1 cellular context compared by ENCODE assay signal in genomic region chr17:81332118-81332834, GRCh38.
TF ChIP-seq lines count a peak whose summit lies in the region.

No MANE protein-coding gene starts in this region.

TF ChIP-seq in HepG2, 621 proteins besides CTCF, POLR2A, EP300 and RAD21 (continued from another document):
- TF ChIP-seq ELK4 (CRISPR knock-in tag; IDR thresholded peaks at IDR 0.05; ENCODE audit: borderline replicate concordance) (no peak), ZNF792 (CRISPR knock-in tag; IDR thresholded peaks at IDR 0.05) (no peak), ZNF513 (CRISPR knock-in tag; conservative IDR thresholded peaks at IDR 0.05) (no peak), KAT2B (IDR thresholded peaks at IDR 0.05; ENCODE audit: borderline replicate concordance, low read depth, low read length) (0 out of 2 replicates have a peak, but pooled peaks have one; percentile 12), ZNF574 (CRISPR knock-in tag; IDR thresholded peaks at IDR 0.05) (no peak), DZIP1 (CRISPR knock-in tag; IDR thresholded peaks at IDR 0.05) (0 out of 2 replicates have a peak, but pooled peaks have one; percentile 20), TBP (CRISPR knock-in tag; IDR thresholded peaks at IDR 0.05) (no peak), ZNF335 (CRISPR knock-in tag; IDR thresholded peaks at IDR 0.05) (no peak), SOX6 (IDR thresholded peaks at IDR 0.05) (no peak), SOX6 (CRISPR knock-in tag; IDR thresholded peaks at IDR 0.05) (no peak), ZNF441 (CRISPR knock-in tag; IDR thresholded peaks at IDR 0.05; ENCODE audit: borderline replicate concordance) (no peak), KDM5A (IDR thresholded peaks at IDR 0.05; ENCODE audit: borderline replicate concordance, low read length) (no peak), MTF2 (CRISPR knock-in tag; IDR thresholded peaks at IDR 0.05; ENCODE audit: borderline replicate concordance) (0 out of 2 replicates have a peak, but pooled peaks have one; percentile 10), GMEB1 (CRISPR knock-in tag; IDR thresholded peaks at IDR 0.05; ENCODE audit: borderline replicate concordance) (no peak), FOXA1 (IDR thresholded peaks at IDR 0.05) (no peak), FOXA1 (CRISPR knock-in tag; IDR thresholded peaks at IDR 0.05) (no peak), ELF3 (CRISPR knock-in tag; IDR thresholded peaks at IDR 0.05) (no peak), ARID2 (CRISPR knock-in tag; IDR thresholded peaks at IDR 0.05; ENCODE audit: borderline replicate concordance) (no peak), MXD3 (CRISPR knock-in tag; IDR thresholded peaks at IDR 0.05) (no peak), ZNF253 (CRISPR knock-in tag; IDR thresholded peaks at IDR 0.05; ENCODE audit: borderline replicate concordance) (no peak), ATF7 (IDR thresholded peaks at IDR 0.05) (no peak), ATF7 (CRISPR knock-in tag; IDR thresholded peaks at IDR 0.05) (no peak), MNT (IDR thresholded peaks at IDR 0.05) (no peak), MIER2 (CRISPR knock-in tag; IDR thresholded peaks at IDR 0.05) (no peak), TCF12 (IDR thresholded peaks at IDR 0.05) (no peak), TCF12 (CRISPR knock-in tag; IDR thresholded peaks at IDR 0.05) (no peak)
